2 cellular contexts compared by ENCODE assay signal in genomic region chr1:9593492-9594465, GRCh38.
TF ChIP-seq lines count a peak whose summit lies in the region.

No MANE protein-coding gene starts in this region.

TF ChIP-seq in SK-N-SH treated with all-trans-retinoic acid at 6 μM for 48 hours, 23 proteins besides CTCF, POLR2A, EP300 and RAD21:
- no peak for TF ChIP-seq CREB5 (CRISPR knock-in tag; IDR thresholded peaks at IDR 0.05; ENCODE audit: low read depth)

TF ChIP-seq in HepG2, 621 proteins besides CTCF, POLR2A, EP300 and RAD21 (continued from another document and continues in another):
- TF ChIP-seq STAT6 (CRISPR knock-in tag; IDR thresholded peaks at IDR 0.05; ENCODE audit: borderline replicate concordance) (no peak), PREB (CRISPR knock-in tag; IDR thresholded peaks at IDR 0.05) (no peak), TFE3 (CRISPR knock-in tag; IDR thresholded peaks at IDR 0.05) (no peak), PHF21A (CRISPR knock-in tag; IDR thresholded peaks at IDR 0.05) (peak; percentile 67), ZNF33B (CRISPR knock-in tag; IDR thresholded peaks at IDR 0.05) (no peak), ZNF333 (CRISPR knock-in tag; IDR thresholded peaks at IDR 0.05; ENCODE audit: borderline replicate concordance) (no peak), ZNF335 (CRISPR knock-in tag; IDR thresholded peaks at IDR 0.05) (no peak), ZBTB40 (IDR thresholded peaks at IDR 0.05) (no peak), ZBTB40 (CRISPR knock-in tag; IDR thresholded peaks at IDR 0.05) (no peak), ZNF382 (CRISPR knock-in tag; IDR thresholded peaks at IDR 0.05; ENCODE audit: borderline replicate concordance) (no peak), ESRRA (CRISPR knock-in tag; IDR thresholded peaks at IDR 0.05; ENCODE audit: low read depth) (no peak), NFRKB (IDR thresholded peaks at IDR 0.05) (no peak), ZNF773 (CRISPR knock-in tag; IDR thresholded peaks at IDR 0.05; ENCODE audit: borderline replicate concordance) (no peak), NR0B2 (CRISPR knock-in tag; IDR thresholded peaks at IDR 0.05) (0 out of 2 replicates have a peak, but pooled peaks have one; percentile 26), KDM4B (CRISPR knock-in tag; IDR thresholded peaks at IDR 0.05) (no peak), HDAC1 (CRISPR knock-in tag; IDR thresholded peaks at IDR 0.05) (peak; percentile 68; the same call in 1 of the 2 replicates), ZNF720 (CRISPR knock-in tag; IDR thresholded peaks at IDR 0.05) (no peak), ZNF30 (CRISPR knock-in tag; IDR thresholded peaks at IDR 0.05) (no peak), CEBPG (CRISPR knock-in tag; IDR thresholded peaks at IDR 0.05) (no peak), SIN3A (IDR thresholded peaks at IDR 0.05; ENCODE audit: borderline replicate concordance, low read depth, low read length) (peak; percentile 76; the same call in 1 of the 2 replicates), SKIL (CRISPR knock-in tag; IDR thresholded peaks at IDR 0.05; ENCODE audit: borderline replicate concordance) (no peak), ZNF558 (CRISPR knock-in tag; IDR thresholded peaks at IDR 0.05; ENCODE audit: borderline replicate concordance) (no peak), KMT2A (CRISPR knock-in tag; IDR thresholded peaks at IDR 0.05) (no peak), ZNF792 (CRISPR knock-in tag; IDR thresholded peaks at IDR 0.05) (no peak), HNRNPUL1 (IDR thresholded peaks at IDR 0.05; ENCODE audit: low read depth, low read length) (no peak), ZBTB46 (CRISPR knock-in tag; IDR thresholded peaks at IDR 0.05; ENCODE audit: borderline replicate concordance) (no peak), SYNCRIP (IDR thresholded peaks at IDR 0.05; ENCODE audit: insufficient read depth, low read depth, low read length) (no peak), GMEB2 (CRISPR knock-in tag; IDR thresholded peaks at IDR 0.05; ENCODE audit: low read depth) (no peak), U2AF2 (IDR thresholded peaks at IDR 0.05; ENCODE audit: low read depth, low read length) (no peak), ZNF605 (CRISPR knock-in tag; IDR thresholded peaks at IDR 0.05) (peak; percentile 67; the same call in 1 of the 2 replicates), SKI (IDR thresholded peaks at IDR 0.05; ENCODE audit: partially characterized antibody) (no peak), ZNF225 (CRISPR knock-in tag; IDR thresholded peaks at IDR 0.05) (0 out of 2 replicates have a peak, but pooled peaks have one; percentile 3), ZNF414 (CRISPR knock-in tag; IDR thresholded peaks at IDR 0.05) (no peak), ZNF205 (CRISPR knock-in tag; IDR thresholded peaks at IDR 0.05) (0 out of 2 replicates have a peak, but pooled peaks have one; percentile 28), GATAD1 (CRISPR knock-in tag; IDR thresholded peaks at IDR 0.05) (no peak)
